1 cellular context compared by ENCODE assay signal in the genomic region with DNA sequence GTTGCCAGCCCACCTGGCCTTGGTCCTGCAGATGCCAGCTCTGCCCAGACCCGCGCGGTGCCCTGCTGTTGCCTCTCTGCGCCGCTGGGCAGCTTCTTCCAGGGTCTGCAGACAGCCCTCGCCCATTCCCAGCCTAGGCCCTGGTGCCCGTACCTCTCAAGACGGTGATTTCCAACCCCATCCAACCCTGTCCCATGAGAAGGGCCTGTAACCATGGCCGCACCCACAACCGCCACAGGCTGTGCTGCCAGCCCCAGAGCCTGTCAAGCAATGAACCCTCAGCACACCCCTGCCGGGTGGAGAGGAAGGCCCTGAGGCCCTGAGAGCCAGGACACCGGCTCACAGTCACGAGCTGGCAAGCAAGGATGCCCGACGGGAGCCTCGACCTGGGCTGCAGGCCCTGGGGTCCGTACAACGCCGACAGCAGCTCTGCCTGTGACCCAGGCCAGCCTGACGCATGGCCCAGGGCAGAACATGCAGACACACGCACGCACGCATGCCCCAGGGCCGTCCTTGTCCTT.
TF ChIP-seq lines count a peak whose summit lies in the region.

No MANE protein-coding gene starts in this region.

TF ChIP-seq in GM23338, 12 proteins besides CTCF, POLR2A, EP300 and RAD21:
- TF ChIP-seq ZNF331 (CRISPR knock-in tag; IDR thresholded peaks at IDR 0.05; ENCODE audit: low read depth): no peak
- no peak for TF ChIP-seq EZH2phosphoT487 (IDR thresholded peaks at IDR 0.05; ENCODE audit: unreplicated experiment)
- no peak for TF ChIP-seq JUNB (IDR thresholded peaks at IDR 0.05; ENCODE audit: unreplicated experiment)
- TF ChIP-seq EZH2 (IDR thresholded peaks at IDR 0.05; ENCODE audit: low read depth, unreplicated experiment): no peak
- TF ChIP-seq ZNF114 (CRISPR knock-in tag; IDR thresholded peaks at IDR 0.05): no peak
- TF ChIP-seq STAT1 (IDR thresholded peaks at IDR 0.05; ENCODE audit: unreplicated experiment): no peak
- TF ChIP-seq ETS1 (IDR thresholded peaks at IDR 0.05): no peak
- TF ChIP-seq POLR2AphosphoS5 (IDR thresholded peaks at IDR 0.05; ENCODE audit: low read depth): no peak
- no peak for TF ChIP-seq ZNF462 (CRISPR knock-in tag; IDR thresholded peaks at IDR 0.05)
- TF ChIP-seq NANOG (IDR thresholded peaks at IDR 0.05; ENCODE audit: borderline replicate concordance): no peak
- no peak for TF ChIP-seq CREB1 (CRISPR knock-in tag; IDR thresholded peaks at IDR 0.05; ENCODE audit: low read depth)
